Comparison of ENCODE assay signal across 1 cellular context in the genomic region with DNA sequence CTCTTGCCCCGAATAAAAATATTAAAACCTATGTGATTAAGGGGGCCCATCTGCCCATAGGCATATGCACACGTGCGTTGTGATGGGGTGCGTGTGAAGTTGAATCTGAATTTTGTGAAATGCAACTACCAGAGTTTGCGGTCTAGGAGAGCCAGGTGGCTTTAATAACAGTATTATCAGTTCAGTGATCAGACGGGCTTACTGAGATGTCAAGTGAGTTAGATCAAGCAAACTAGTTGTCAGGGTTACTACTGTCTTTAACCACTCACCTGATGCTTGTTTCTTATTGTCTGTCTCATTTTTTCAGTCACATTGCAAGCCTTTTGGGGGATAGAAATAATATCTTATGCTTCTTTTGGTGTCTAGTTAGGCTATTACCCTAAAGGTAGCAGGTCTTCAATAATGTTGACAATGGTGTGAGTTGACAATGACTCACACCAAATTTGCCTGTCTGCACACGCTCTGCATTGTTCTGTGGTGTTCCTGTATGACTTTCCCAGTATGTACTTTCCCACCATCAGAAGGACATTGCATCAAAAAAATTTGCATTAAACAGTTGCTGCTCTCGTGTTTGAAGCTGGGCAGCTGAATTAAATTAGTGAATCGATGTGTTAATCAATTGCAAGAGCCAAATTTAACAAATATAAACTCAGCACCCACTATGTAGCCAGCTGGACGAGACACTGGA.
TF ChIP-seq lines count a peak whose summit lies in the region.

No MANE protein-coding gene starts in this region.

TF ChIP-seq in GM12878, 131 proteins besides CTCF, POLR2A, EP300 and RAD21 (continued from another document and continues in another):
- TF ChIP-seq MEF2A (IDR thresholded peaks at IDR 0.05; ENCODE audit: insufficient read depth, low read depth, low read length) = 0 out of 2 replicates have a peak, but pooled peaks have one; percentile 7
- TF ChIP-seq ESRRA (IDR thresholded peaks at IDR 0.05; ENCODE audit: low read length) = no peak
- TF ChIP-seq, protein P1, sequence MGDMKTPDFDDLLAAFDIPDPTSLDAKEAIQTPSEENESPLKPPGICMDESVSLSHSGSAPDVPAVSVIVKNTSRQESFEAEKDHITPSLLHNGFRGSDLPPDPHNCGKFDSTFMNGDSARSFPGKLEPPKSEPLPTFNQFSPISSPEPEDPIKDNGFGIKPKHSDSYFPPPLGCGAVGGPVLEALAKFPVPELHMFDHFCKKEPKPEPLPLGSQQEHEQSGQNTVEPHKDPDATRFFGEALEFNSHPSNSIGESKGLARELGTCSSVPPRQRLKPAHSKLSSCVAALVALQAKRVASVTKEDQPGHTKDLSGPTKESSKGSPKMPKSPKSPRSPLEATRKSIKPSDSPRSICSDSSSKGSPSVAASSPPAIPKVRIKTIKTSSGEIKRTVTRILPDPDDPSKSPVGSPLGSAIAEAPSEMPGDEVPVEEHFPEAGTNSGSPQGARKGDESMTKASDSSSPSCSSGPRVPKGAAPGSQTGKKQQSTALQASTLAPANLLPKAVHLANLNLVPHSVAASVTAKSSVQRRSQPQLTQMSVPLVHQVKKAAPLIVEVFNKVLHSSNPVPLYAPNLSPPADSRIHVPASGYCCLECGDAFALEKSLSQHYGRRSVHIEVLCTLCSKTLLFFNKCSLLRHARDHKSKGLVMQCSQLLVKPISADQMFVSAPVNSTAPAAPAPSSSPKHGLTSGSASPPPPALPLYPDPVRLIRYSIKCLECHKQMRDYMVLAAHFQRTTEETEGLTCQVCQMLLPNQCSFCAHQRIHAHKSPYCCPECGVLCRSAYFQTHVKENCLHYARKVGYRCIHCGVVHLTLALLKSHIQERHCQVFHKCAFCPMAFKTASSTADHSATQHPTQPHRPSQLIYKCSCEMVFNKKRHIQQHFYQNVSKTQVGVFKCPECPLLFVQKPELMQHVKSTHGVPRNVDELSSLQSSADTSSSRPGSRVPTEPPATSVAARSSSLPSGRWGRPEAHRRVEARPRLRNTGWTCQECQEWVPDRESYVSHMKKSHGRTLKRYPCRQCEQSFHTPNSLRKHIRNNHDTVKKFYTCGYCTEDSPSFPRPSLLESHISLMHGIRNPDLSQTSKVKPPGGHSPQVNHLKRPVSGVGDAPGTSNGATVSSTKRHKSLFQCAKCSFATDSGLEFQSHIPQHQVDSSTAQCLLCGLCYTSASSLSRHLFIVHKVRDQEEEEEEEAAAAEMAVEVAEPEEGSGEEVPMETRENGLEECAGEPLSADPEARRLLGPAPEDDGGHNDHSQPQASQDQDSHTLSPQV (IDR thresholded peaks at IDR 0.05) = no peak
- TF ChIP-seq ASH2L (IDR thresholded peaks at IDR 0.05; ENCODE audit: borderline replicate concordance, low read depth) = no peak
- TF ChIP-seq BRCA1 (IDR thresholded peaks at IDR 0.05; ENCODE audit: low read depth, low read length) = no peak
- TF ChIP-seq GABPA (IDR thresholded peaks at IDR 0.05; ENCODE audit: low read depth) = no peak
- TF ChIP-seq, protein P2, sequence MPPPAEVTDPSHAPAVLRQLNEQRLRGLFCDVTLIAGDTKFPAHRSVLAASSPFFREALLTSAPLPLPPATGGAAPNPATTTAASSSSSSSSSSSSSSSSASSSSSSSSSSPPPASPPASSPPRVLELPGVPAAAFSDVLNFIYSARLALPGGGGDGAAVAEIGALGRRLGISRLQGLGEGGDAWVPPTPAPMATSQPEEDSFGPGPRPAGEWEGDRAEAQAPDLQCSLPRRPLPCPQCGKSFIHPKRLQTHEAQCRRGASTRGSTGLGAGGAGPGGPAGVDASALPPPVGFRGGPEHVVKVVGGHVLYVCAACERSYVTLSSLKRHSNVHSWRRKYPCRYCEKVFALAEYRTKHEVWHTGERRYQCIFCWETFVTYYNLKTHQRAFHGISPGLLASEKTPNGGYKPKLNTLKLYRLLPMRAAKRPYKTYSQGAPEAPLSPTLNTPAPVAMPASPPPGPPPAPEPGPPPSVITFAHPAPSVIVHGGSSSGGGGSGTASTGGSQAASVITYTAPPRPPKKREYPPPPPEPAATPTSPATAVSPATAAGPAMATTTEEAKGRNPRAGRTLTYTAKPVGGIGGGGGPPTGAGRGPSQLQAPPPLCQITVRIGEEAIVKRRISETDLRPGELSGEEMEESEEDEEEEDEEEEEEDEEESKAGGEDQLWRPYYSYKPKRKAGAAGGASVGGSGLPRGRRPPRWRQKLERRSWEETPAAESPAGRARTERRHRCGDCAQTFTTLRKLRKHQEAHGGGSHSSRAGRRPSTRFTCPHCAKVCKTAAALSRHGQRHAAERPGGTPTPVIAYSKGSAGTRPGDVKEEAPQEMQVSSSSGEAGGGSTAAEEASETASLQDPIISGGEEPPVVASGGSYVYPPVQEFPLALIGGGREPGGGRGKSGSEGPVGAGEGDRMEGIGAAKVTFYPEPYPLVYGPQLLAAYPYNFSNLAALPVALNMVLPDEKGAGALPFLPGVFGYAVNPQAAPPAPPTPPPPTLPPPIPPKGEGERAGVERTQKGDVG (CRISPR knock-in tag; IDR thresholded peaks at IDR 0.05) = no peak
- TF ChIP-seq ZBED1 (IDR thresholded peaks at IDR 0.05; ENCODE audit: borderline replicate concordance) = peak; percentile 65; the same call in 1 of the 2 replicates
- TF ChIP-seq EED (IDR thresholded peaks at IDR 0.05; ENCODE audit: low read depth) = peak; percentile 66
- no peak for TF ChIP-seq SMAD1 (IDR thresholded peaks at IDR 0.05; ENCODE audit: low read depth, partially characterized antibody)
- TF ChIP-seq, protein P3, sequence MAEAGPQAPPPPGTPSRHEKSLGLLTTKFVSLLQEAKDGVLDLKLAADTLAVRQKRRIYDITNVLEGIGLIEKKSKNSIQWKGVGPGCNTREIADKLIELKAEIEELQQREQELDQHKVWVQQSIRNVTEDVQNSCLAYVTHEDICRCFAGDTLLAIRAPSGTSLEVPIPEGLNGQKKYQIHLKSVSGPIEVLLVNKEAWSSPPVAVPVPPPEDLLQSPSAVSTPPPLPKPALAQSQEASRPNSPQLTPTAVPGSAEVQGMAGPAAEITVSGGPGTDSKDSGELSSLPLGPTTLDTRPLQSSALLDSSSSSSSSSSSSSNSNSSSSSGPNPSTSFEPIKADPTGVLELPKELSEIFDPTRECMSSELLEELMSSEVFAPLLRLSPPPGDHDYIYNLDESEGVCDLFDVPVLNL (IDR thresholded peaks at IDR 0.05; ENCODE audit: low read depth, low read length) = no peak
- TF ChIP-seq, protein P4, sequence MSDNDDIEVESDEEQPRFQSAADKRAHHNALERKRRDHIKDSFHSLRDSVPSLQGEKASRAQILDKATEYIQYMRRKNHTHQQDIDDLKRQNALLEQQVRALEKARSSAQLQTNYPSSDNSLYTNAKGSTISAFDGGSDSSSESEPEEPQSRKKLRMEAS (IDR thresholded peaks at IDR 0.05; ENCODE audit: low read depth, low read length) = no peak
- TF ChIP-seq, protein P5, sequence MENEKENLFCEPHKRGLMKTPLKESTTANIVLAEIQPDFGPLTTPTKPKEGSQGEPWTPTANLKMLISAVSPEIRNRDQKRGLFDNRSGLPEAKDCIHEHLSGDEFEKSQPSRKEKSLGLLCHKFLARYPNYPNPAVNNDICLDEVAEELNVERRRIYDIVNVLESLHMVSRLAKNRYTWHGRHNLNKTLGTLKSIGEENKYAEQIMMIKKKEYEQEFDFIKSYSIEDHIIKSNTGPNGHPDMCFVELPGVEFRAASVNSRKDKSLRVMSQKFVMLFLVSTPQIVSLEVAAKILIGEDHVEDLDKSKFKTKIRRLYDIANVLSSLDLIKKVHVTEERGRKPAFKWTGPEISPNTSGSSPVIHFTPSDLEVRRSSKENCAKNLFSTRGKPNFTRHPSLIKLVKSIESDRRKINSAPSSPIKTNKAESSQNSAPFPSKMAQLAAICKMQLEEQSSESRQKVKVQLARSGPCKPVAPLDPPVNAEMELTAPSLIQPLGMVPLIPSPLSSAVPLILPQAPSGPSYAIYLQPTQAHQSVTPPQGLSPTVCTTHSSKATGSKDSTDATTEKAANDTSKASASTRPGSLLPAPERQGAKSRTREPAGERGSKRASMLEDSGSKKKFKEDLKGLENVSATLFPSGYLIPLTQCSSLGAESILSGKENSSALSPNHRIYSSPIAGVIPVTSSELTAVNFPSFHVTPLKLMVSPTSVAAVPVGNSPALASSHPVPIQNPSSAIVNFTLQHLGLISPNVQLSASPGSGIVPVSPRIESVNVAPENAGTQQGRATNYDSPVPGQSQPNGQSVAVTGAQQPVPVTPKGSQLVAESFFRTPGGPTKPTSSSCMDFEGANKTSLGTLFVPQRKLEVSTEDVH (IDR thresholded peaks at IDR 0.05; ENCODE audit: low read depth, partially characterized antibody) = no peak
- no peak for TF ChIP-seq NBN (IDR thresholded peaks at IDR 0.05)
- 0 out of 2 replicates have a peak, but pooled peaks have one; percentile 16 for TF ChIP-seq TCF3 (IDR thresholded peaks at IDR 0.05; ENCODE audit: borderline replicate concordance, insufficient read depth, low read depth, low read length)
- no peak for TF ChIP-seq HDGF (IDR thresholded peaks at IDR 0.05)
- TF ChIP-seq, protein P6, sequence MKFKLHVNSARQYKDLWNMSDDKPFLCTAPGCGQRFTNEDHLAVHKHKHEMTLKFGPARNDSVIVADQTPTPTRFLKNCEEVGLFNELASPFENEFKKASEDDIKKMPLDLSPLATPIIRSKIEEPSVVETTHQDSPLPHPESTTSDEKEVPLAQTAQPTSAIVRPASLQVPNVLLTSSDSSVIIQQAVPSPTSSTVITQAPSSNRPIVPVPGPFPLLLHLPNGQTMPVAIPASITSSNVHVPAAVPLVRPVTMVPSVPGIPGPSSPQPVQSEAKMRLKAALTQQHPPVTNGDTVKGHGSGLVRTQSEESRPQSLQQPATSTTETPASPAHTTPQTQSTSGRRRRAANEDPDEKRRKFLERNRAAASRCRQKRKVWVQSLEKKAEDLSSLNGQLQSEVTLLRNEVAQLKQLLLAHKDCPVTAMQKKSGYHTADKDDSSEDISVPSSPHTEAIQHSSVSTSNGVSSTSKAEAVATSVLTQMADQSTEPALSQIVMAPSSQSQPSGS (IDR thresholded peaks at IDR 0.05; ENCODE audit: low read length) = peak; percentile 75
- peak; percentile 59 for TF ChIP-seq JUNB (IDR thresholded peaks at IDR 0.05)
- TF ChIP-seq, protein P7, sequence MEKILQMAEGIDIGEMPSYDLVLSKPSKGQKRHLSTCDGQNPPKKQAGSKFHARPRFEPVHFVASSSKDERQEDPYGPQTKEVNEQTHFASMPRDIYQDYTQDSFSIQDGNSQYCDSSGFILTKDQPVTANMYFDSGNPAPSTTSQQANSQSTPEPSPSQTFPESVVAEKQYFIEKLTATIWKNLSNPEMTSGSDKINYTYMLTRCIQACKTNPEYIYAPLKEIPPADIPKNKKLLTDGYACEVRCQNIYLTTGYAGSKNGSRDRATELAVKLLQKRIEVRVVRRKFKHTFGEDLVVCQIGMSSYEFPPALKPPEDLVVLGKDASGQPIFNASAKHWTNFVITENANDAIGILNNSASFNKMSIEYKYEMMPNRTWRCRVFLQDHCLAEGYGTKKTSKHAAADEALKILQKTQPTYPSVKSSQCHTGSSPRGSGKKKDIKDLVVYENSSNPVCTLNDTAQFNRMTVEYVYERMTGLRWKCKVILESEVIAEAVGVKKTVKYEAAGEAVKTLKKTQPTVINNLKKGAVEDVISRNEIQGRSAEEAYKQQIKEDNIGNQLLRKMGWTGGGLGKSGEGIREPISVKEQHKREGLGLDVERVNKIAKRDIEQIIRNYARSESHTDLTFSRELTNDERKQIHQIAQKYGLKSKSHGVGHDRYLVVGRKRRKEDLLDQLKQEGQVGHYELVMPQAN (conservative IDR thresholded peaks at IDR 0.05) = no peak
- no peak for TF ChIP-seq SMARCA5 (IDR thresholded peaks at IDR 0.05)
- TF ChIP-seq, protein P8, sequence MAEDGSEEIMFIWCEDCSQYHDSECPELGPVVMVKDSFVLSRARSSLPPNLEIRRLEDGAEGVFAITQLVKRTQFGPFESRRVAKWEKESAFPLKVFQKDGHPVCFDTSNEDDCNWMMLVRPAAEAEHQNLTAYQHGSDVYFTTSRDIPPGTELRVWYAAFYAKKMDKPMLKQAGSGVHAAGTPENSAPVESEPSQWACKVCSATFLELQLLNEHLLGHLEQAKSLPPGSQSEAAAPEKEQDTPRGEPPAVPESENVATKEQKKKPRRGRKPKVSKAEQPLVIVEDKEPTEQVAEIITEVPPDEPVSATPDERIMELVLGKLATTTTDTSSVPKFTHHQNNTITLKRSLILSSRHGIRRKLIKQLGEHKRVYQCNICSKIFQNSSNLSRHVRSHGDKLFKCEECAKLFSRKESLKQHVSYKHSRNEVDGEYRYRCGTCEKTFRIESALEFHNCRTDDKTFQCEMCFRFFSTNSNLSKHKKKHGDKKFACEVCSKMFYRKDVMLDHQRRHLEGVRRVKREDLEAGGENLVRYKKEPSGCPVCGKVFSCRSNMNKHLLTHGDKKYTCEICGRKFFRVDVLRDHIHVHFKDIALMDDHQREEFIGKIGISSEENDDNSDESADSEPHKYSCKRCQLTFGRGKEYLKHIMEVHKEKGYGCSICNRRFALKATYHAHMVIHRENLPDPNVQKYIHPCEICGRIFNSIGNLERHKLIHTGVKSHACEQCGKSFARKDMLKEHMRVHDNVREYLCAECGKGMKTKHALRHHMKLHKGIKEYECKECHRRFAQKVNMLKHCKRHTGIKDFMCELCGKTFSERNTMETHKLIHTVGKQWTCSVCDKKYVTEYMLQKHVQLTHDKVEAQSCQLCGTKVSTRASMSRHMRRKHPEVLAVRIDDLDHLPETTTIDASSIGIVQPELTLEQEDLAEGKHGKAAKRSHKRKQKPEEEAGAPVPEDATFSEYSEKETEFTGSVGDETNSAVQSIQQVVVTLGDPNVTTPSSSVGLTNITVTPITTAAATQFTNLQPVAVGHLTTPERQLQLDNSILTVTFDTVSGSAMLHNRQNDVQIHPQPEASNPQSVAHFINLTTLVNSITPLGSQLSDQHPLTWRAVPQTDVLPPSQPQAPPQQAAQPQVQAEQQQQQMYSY (CRISPR knock-in tag; IDR thresholded peaks at IDR 0.05) = no peak
- TF ChIP-seq NFYA (IDR thresholded peaks at IDR 0.05; ENCODE audit: borderline replicate concordance, low read depth, low read length) = no peak
- no peak for TF ChIP-seq PML (IDR thresholded peaks at IDR 0.05; ENCODE audit: low read length)
- peak; percentile 42; the same call in 1 of the 2 replicates for TF ChIP-seq TCF12 (IDR thresholded peaks at IDR 0.05; ENCODE audit: low read depth, low read length)
- TF ChIP-seq, protein P9, sequence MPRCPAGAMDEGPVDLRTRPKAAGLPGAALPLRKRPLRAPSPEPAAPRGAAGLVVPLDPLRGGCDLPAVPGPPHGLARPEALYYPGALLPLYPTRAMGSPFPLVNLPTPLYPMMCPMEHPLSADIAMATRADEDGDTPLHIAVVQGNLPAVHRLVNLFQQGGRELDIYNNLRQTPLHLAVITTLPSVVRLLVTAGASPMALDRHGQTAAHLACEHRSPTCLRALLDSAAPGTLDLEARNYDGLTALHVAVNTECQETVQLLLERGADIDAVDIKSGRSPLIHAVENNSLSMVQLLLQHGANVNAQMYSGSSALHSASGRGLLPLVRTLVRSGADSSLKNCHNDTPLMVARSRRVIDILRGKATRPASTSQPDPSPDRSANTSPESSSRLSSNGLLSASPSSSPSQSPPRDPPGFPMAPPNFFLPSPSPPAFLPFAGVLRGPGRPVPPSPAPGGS (IDR thresholded peaks at IDR 0.05; ENCODE audit: borderline replicate concordance, insufficient read depth, low read depth, low read length, poor library complexity, severe bottlenecking) = peak; percentile 50
- TF ChIP-seq, protein P10, sequence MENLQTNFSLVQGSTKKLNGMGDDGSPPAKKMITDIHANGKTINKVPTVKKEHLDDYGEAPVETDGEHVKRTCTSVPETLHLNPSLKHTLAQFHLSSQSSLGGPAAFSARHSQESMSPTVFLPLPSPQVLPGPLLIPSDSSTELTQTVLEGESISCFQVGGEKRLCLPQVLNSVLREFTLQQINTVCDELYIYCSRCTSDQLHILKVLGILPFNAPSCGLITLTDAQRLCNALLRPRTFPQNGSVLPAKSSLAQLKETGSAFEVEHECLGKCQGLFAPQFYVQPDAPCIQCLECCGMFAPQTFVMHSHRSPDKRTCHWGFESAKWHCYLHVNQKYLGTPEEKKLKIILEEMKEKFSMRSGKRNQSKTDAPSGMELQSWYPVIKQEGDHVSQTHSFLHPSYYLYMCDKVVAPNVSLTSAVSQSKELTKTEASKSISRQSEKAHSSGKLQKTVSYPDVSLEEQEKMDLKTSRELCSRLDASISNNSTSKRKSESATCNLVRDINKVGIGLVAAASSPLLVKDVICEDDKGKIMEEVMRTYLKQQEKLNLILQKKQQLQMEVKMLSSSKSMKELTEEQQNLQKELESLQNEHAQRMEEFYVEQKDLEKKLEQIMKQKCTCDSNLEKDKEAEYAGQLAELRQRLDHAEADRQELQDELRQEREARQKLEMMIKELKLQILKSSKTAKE (IDR thresholded peaks at IDR 0.05; ENCODE audit: low read depth, poor library complexity, severe bottlenecking) = peak; percentile 75
